20 cellular contexts compared by ENCODE assay signal in genomic region chr1:14367444-14367843, GRCh38.
"Had no signal": no experiment of that assay in that cellular context is flagged by ENCODE, and none has a peak within 500 bp of the region (broad histone marks: within the 10 kb centered on the region; RNA-seq: fewer than 3 reads in every experiment).

No MANE protein-coding gene starts in this region.

- H3K27ac ChIP-seq: gastrocnemius medialis, lower lobe of right lung, parathyroid adenoma, prostate gland, right atrium auricular region, sigmoid colon, stomach, thyroid gland had no signal

- H3K9ac ChIP-seq: parathyroid adenoma had no signal

- H3K27ac Mint-ChIP-seq: naive thymus-derived CD8-positive, alpha-beta T cell; stimulated activated effector memory CD8-positive, alpha-beta T cell treated with anti-CD3 and anti-CD28 coated beads, Interleukin-12 subunit alpha, Interleukin-12 subunit beta, amount 100 ng/mL, for 72 hours had no signal

- H3K4me3 Mint-ChIP-seq: naive thymus-derived CD8-positive, alpha-beta T cell; stimulated activated effector memory CD8-positive, alpha-beta T cell treated with anti-CD3 and anti-CD28 coated beads, Interleukin-12 subunit alpha, Interleukin-12 subunit beta, amount 100 ng/mL, for 72 hours had no signal

- H3K79me2 ChIP-seq: parathyroid adenoma had no signal

- DNase-seq: effector CD4-positive, alpha-beta T cell; foreskin fibroblast; gastrocnemius medialis; left ventricle myocardium superior; lower lobe of right lung; naive thymus-derived CD8-positive, alpha-beta T cell; sigmoid colon; stimulated activated CD4-positive, alpha-beta T cell treated with anti-CD3 and anti-CD28 coated beads, Interleukin-2, amount 100 ng/mL, for 24 hours; stimulated activated CD4-positive, alpha-beta T cell treated with anti-CD3 and anti-CD28 coated beads, Interleukin-4, amount 100 ng/mL, for 24 hours; stimulated activated naive CD4-positive, alpha-beta T cell treated with Interleukin-2 at 50 U/mL for 16 hours; stomach; thyroid gland; trophoblast cell had no signal

- H2AFZ ChIP-seq: parathyroid adenoma had no signal

- H3K4me3 ChIP-seq: gastrocnemius medialis, lower lobe of right lung, prostate gland, right atrium auricular region, sigmoid colon, stomach, thyroid gland, vagina had no signal

- H3K9me3 ChIP-seq: gastrocnemius medialis, lower lobe of right lung, prostate gland, right atrium auricular region, sigmoid colon, thyroid gland, vagina had no signal

- H3K36me3 ChIP-seq: gastrocnemius medialis, lower lobe of right lung, prostate gland, right atrium auricular region, sigmoid colon, stomach, thyroid gland, vagina had no signal

- H3K27me3 ChIP-seq: dorsolateral prefrontal cortex, right atrium auricular region, thyroid gland, vagina had no signal

- H3K4me1 Mint-ChIP-seq: stimulated activated effector memory CD8-positive, alpha-beta T cell treated with anti-CD3 and anti-CD28 coated beads, Interleukin-12 subunit alpha, Interleukin-12 subunit beta, amount 100 ng/mL, for 72 hours had no signal

- ATAC-seq: gastrocnemius medialis; left ventricle myocardium superior; lower lobe of right lung; naive thymus-derived CD8-positive, alpha-beta T cell; stimulated activated effector memory CD8-positive, alpha-beta T cell treated with anti-CD3 and anti-CD28 coated beads, Interleukin-12 subunit alpha, Interleukin-12 subunit beta, amount 100 ng/mL, for 72 hours had no signal

- H3K36me3 Mint-ChIP-seq: naive thymus-derived CD8-positive, alpha-beta T cell; stimulated activated effector memory CD8-positive, alpha-beta T cell treated with anti-CD3 and anti-CD28 coated beads, Interleukin-12 subunit alpha, Interleukin-12 subunit beta, amount 100 ng/mL, for 72 hours had no signal

- FAIRE-seq: keratinocyte had no signal

- H3K4me1 ChIP-seq: gastrocnemius medialis, parathyroid adenoma, prostate gland had no signal
